Comparison of ENCODE assay signal across 15 cellular contexts in the genomic region with DNA sequence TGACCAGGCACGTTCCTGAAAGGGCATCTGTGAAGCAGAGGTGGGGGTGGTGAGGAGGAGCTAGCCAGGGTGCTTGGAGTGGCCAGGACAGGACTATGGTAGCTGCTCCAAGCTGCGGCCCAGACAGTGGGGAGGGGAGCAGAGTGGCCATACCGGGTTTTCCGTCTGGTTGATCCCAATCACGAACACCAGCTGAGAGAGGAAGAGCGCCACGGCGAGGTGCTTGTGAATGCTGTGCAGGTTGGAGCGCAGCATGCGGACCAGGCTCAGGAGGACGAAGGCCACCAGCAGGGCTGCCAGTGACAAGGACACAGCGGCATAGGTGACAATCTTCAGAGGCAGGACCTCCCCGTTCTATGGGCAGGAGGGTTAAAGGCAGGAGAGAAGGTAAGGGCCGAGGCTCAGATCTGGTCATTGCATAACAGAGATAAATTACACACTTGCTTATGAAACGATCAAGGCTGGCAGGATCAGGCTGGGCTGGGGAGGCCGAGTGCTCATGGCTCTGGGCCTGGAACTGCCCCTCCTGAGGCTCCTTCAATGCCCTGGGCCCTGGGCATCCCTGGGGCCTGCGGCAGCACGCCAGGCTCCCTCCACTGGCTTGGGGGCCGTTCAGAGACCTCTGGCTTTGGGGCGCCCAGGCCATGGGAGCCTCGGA. TPM values are rescaled to one million over a fixed set of nuclear protein-coding genes. Genes with fewer than 3 reads are reported as not detected.
DNase-seq lines count a peak whose midpoint lies in the region; ATAC-seq and TF ChIP-seq lines count a peak whose summit lies in the region.
"Had no signal": no experiment of that assay in that cellular context is flagged by ENCODE, and none has a peak within 500 bp of the region (broad histone marks: within the 10 kb centered on the region; RNA-seq: fewer than 3 reads in every experiment).

No MANE protein-coding gene starts in this region.

- no peak overlapping the region for H2AFZ ChIP-seq in IMR-90 (replicated peaks; ENCODE audit: low read length, poor library complexity)

- no peak for ATAC-seq in IMR-90 (ENCODE audit: low read depth)
- no peak for ATAC-seq in GM19455 (IDR thresholded peaks at IDR 0.05; ENCODE audit: unreplicated experiment)
- ATAC-seq: stimulated activated naive CD8-positive, alpha-beta T cell treated with anti-CD3 and anti-CD28 coated beads, Interleukin-15, amount 100 ng/mL, for 72 hours had no signal

- DNase-seq in IMR-90: no peak
- DNase-seq in esophagus squamous epithelium (lab: John Stamatoyannopoulos, UW): no peak
- DNase-seq in type B pancreatic cell (ENCODE audit: extremely low spot score, unreplicated experiment): no peak
- no peak for DNase-seq in NCI-H2107 (lab: John Stamatoyannopoulos, UW)
- no peak for DNase-seq in SW480 (ENCODE audit: low spot score)
- DNase-seq: activated CD4-positive, alpha-beta memory T cell treated with anti-CD3 and anti-CD28 coated beads, Interleukin-2, amount 10 ng/mL, durations not matched to agents 7 days and 5 days; DMS153; NCI-H1694; NCI-H510A treated with DMSO at 0.1 percent for 48 hours; stimulated activated naive CD8-positive, alpha-beta T cell treated with anti-CD3 and anti-CD28 coated beads, Interleukin-15, amount 100 ng/mL, for 72 hours had no signal

- H3K18ac ChIP-seq in IMR-90 (ENCODE audit: low read depth, low read length): no peak overlapping the region

- H2BK20ac ChIP-seq in IMR-90 (ENCODE audit: low read depth, low read length): no peak overlapping the region

- no peak overlapping the region for H4K8ac ChIP-seq in IMR-90 (ENCODE audit: low read depth in 2 of 2, low read length in 2 of 2)

- H3K9ac ChIP-seq in IMR-90 (ENCODE audit: low read depth, low read length) (no peak overlapping the region), mucosa of stomach (ENCODE audit: low read length) (peak overlapping the region; percentile 48)
- H3K9ac ChIP-seq: BLaER1 had no signal

- in situ Hi-C loops in IMR-90 (cut with MboI; ENCODE audit: low sequenced_read_pairs): no loop called here

- H3K27ac ChIP-seq in IMR-90 (ENCODE audit: insufficient read depth, low read length): no peak overlapping the region
- H3K27ac ChIP-seq in esophagus squamous epithelium: peak overlapping the region; percentile 73 to 90 (median 86)
- H3K27ac ChIP-seq: BLaER1, ovary had no signal

- no peak overlapping the region for H3K4ac ChIP-seq in IMR-90 (ENCODE audit: low read depth, low read length)

- peak overlapping the region; percentile 85 for H3K27ac Mint-ChIP-seq in type B pancreatic cell
- H3K27ac Mint-ChIP-seq: activated CD4-positive, alpha-beta memory T cell treated with anti-CD3 and anti-CD28 coated beads, Interleukin-2, amount 10 ng/mL, durations not matched to agents 7 days and 5 days; activated T-helper 1 cell treated with anti-CD3 and anti-CD28 coated beads, Interleukin-12 subunit alpha, Interleukin-12 subunit beta, Interleukin-2, Interleukin-4 antibody, amounts not matched to agents 30 ng/mL and 10 ng/mL and 1 ng/mL, durations not matched to agents 14 hours and 24 hours and 36 hours; stimulated activated naive CD8-positive, alpha-beta T cell treated with anti-CD3 and anti-CD28 coated beads, Interleukin-15, amount 100 ng/mL, for 72 hours had no signal

- no peak overlapping the region for H2BK15ac ChIP-seq in IMR-90 (ENCODE audit: low read depth, low read length)

- H3K36me3 Mint-ChIP-seq in type B pancreatic cell: peaks cover 6% of the 10 kb centered on the region

- BruUV-seq in IMR-90 (replicated peaks; lab: Mats Ljungman, UMichigan): no TSS peak

- H4K20me1 ChIP-seq in IMR-90 (ENCODE audit: insufficient read depth, low read length): no peaks in the 10 kb centered on the region

- POLR2A ChIA-PET in IMR-90 (lab: Charles Lee; ENCODE audit: unreplicated experiment): no interaction called here

- H4K5ac ChIP-seq in IMR-90 (ENCODE audit: low read depth, low read length): no peak overlapping the region

- intact Hi-C loops in IMR-90 (cut with micrococcal nuclease): no loop called here
- intact Hi-C loops in esophagus squamous epithelium (cut with DNase I): no loop called here

- TF ChIP-seq POLR2A in IMR-90 (IDR thresholded peaks at IDR 0.05; ENCODE audit: low read depth, low read length) (no peak), esophagus squamous epithelium (IDR thresholded peaks at IDR 0.05) (no peak)

- dilution Hi-C loops in IMR-90 (cut with HindIII; ENCODE audit: low sequenced_read_pairs, unreplicated experiment): no loop called here

- no peaks in the 10 kb centered on the region for H3K79me1 ChIP-seq in IMR-90 (ENCODE audit: low read depth in 1 of 2, low read length in 2 of 2)

- no peaks in the 10 kb centered on the region for H3K9me1 ChIP-seq in IMR-90 (ENCODE audit: insufficient read depth, low read length)

- H3K56ac ChIP-seq in IMR-90 (ENCODE audit: extremely low read depth, insufficient read depth, low read length): no peak overlapping the region

- H3K4me2 ChIP-seq in IMR-90 (ENCODE audit: low read depth, low read length): no peak overlapping the region
- H3K4me2 ChIP-seq: BLaER1 had no signal

- TF ChIP-seq RAD21 in IMR-90 (IDR thresholded peaks at IDR 0.05; ENCODE audit: low read length): no peak

- H3K9me3 ChIP-seq in IMR-90 (ENCODE audit: control insufficient read depth, insufficient read depth, low read length) (peaks cover 6% of the 10 kb centered on the region), esophagus squamous epithelium (peaks cover 0 to 10% (median 8%) of the 10 kb centered on the region in 3 donors), mucosa of stomach (ENCODE audit: control insufficient read depth, low read length) (no peaks in the 10 kb centered on the region)
- H3K9me3 ChIP-seq: ovary had no signal

- CTCF ChIA-PET in IMR-90 (lab: Yijun Ruan, JAX): no interaction called here

- no peak overlapping the region for H2BK5ac ChIP-seq in IMR-90 (ENCODE audit: low read depth, low read length, poor library complexity, severe bottlenecking)

- H3K27me3 ChIP-seq in IMR-90 (ENCODE audit: control insufficient read depth, insufficient read depth, low read length) (peaks cover 16% of the 10 kb centered on the region; the same call in 1 of the 2 replicates), esophagus squamous epithelium (peaks cover 0 to 8% (median 0%) of the 10 kb centered on the region in 4 donors), mucosa of stomach (ENCODE audit: control insufficient read depth, insufficient read depth, low read length) (no peaks in the 10 kb centered on the region)
- H3K27me3 ChIP-seq: ovary had no signal

- H3K23ac ChIP-seq in IMR-90 (ENCODE audit: low read depth, low read length): no peak overlapping the region

- H3K4me1 ChIP-seq in IMR-90 (ENCODE audit: control insufficient read depth, insufficient read depth, low read length) (no peaks in the 10 kb centered on the region; the same call in 1 of the 2 replicates), esophagus squamous epithelium (peaks cover 19 to 68% (median 33%) of the 10 kb centered on the region in 3 donors), mucosa of stomach (ENCODE audit: control insufficient read depth, insufficient read depth, low read length) (peaks cover 81% of the 10 kb centered on the region)

- peaks cover 35% of the 10 kb centered on the region for H3K4me1 Mint-ChIP-seq in type B pancreatic cell (ENCODE audit: unreplicated experiment)

- no peak overlapping the region for H2BK120ac ChIP-seq in IMR-90 (ENCODE audit: low read depth, low read length)

- H3K36me3 ChIP-seq in IMR-90 (ENCODE audit: control insufficient read depth, insufficient read depth, low read length) (no peaks in the 10 kb centered on the region), esophagus squamous epithelium (peaks cover 0 to 58% (median 0%) of the 10 kb centered on the region in 3 donors), mucosa of stomach (ENCODE audit: control insufficient read depth, insufficient read depth, low read length) (no peaks in the 10 kb centered on the region)
- H3K36me3 ChIP-seq: ovary had no signal

- no peak overlapping the region for H4K91ac ChIP-seq in IMR-90 (ENCODE audit: insufficient read depth, low read depth, low read length)

- peaks cover 4% of the 10 kb centered on the region for H3K27me3 Mint-ChIP-seq in type B pancreatic cell

- H2AK9ac ChIP-seq in IMR-90 (replicated peaks; ENCODE audit: low read depth, low read length, poor library complexity): peak overlapping the region; percentile 66

- TF ChIP-seq CTCF in IMR-90 (conservative IDR thresholded peaks at IDR 0.05; ENCODE audit: low read depth, low read length) (no peak), esophagus squamous epithelium (IDR thresholded peaks at IDR 0.05) (no peak), type B pancreatic cell (conservative IDR thresholded peaks at IDR 0.05) (no peak)

- no peak overlapping the region for H3K14ac ChIP-seq in IMR-90 (replicated peaks; ENCODE audit: low read depth, low read length)

- H2AK5ac ChIP-seq in IMR-90 (ENCODE audit: low read depth, low read length): no peak overlapping the region

- peaks cover 5% of the 10 kb centered on the region for H3K9me3 Mint-ChIP-seq in type B pancreatic cell

- peak overlapping the region; percentile 14 for H3K4me3 Mint-ChIP-seq in type B pancreatic cell
- H3K4me3 Mint-ChIP-seq: activated CD4-positive, alpha-beta memory T cell treated with anti-CD3 and anti-CD28 coated beads, Interleukin-2, amount 10 ng/mL, durations not matched to agents 7 days and 5 days; activated T-helper 1 cell treated with anti-CD3 and anti-CD28 coated beads, Interleukin-12 subunit alpha, Interleukin-12 subunit beta, Interleukin-2, Interleukin-4 antibody, amounts not matched to agents 30 ng/mL and 10 ng/mL and 1 ng/mL, durations not matched to agents 14 hours and 24 hours and 36 hours; stimulated activated naive CD8-positive, alpha-beta T cell treated with anti-CD3 and anti-CD28 coated beads, Interleukin-15, amount 100 ng/mL, for 72 hours had no signal

- WGBS in IMR-90 (ENCODE audit: extremely low coverage in 2 of 2, insufficient read length in 1 of 2), 2 experiments: 75% methylated on average over 13 of the region's 21 CpGs; no CpG with 5 or more reads in 1 of the 2 experiments
- 85 to 87% methylated on average over 15 to 19 of the region's 21 CpGs for WGBS in esophagus squamous epithelium, 2 donors

- H3K4me3 ChIP-seq in IMR-90 (ENCODE audit: insufficient read depth, low read depth, low read length) (no peak overlapping the region), esophagus squamous epithelium (no peak overlapping the region), mucosa of stomach (ENCODE audit: low read length) (no peak overlapping the region)
- H3K4me3 ChIP-seq: BLaER1, ovary had no signal

TF ChIP-seq in IMR-90, 13 proteins besides CTCF, POLR2A, EP300 and RAD21 (continues in another document):
- TF ChIP-seq MXI1 (IDR thresholded peaks at IDR 0.05; ENCODE audit: borderline replicate concordance, low read depth, low read length): no peak
- TF ChIP-seq MAFK (IDR thresholded peaks at IDR 0.05; ENCODE audit: low read depth, low read length): no peak
- no peak for TF ChIP-seq FOS (IDR thresholded peaks at IDR 0.05; ENCODE audit: low read depth, low read length)
- no peak for TF ChIP-seq CEBPB (IDR thresholded peaks at IDR 0.05; ENCODE audit: low read depth, low read length)

RNA-seq across cellular contexts. Expression of a gene that starts 41.5 kb away (rescaled TPM):
- total RNA-seq in IMR-90 (2012; rRNA removed) (19.0 and 21.7 TPM in 2 replicates), esophagus squamous epithelium (10 to 100 TPM; 17.7 to 43.1 (median 32.5) TPM), type B pancreatic cell (ENCODE audit: low replicate concordance) (46.6 and 68.4 TPM in 2 replicates)
- 32.7 and 36.4 TPM in 2 replicates for polyA plus RNA-seq in IMR-90 (2012; rRNA removed)
- 20.9 and 21.6 TPM in 2 replicates for polyA plus RNA-seq in IMR-90 (2012; cell fraction: cytosol; rRNA removed)
- polyA plus RNA-seq in IMR-90 (2012; cell fraction: nucleus; rRNA removed; ENCODE audit: low replicate concordance): 124 and 170 TPM in 2 replicates
